In the genomic region with DNA sequence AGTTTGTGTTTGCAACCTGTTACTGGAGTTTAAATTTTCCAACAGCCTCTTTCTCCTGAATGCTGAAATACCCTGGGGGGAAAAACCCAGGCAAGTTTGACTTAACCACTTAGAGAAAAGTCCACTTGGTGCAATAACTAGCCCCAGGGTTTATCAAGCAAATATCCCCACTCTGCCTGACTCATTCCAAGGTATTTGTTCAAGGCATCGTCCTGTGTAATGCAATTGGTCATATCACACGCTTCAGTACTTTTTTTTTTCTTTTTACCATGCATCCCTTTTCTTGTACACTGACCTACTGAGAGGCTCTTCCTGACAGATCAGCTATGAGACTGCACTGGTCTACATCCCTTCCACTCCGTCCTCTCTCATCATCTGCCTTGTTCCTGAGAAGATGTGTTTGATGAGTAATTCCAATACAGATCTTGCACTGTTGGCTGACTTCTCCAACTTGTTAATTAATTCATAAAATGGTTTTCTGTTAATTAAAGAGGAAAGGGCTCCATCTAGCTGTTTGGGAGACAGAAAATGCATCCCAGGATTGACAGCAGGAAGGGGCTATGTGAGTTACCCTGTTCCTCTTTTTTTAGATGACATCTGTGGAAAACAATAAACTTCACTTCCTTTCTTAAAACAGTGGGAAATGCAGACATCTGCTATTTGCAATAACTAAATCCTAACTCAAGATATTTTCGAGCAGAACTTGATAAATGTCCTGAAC, we compare ENCODE assay signal across 13 cellular contexts.
DNase-seq lines count a peak whose midpoint lies in the region; ATAC-seq and TF ChIP-seq lines count a peak whose summit lies in the region.
"Had no signal": no experiment of that assay in that cellular context is flagged by ENCODE, and none has a peak within 500 bp of the region (broad histone marks: within the 10 kb centered on the region; RNA-seq: fewer than 3 reads in every experiment).

No MANE protein-coding gene starts in this region.

- H3K9me3 ChIP-seq in left ventricle myocardium inferior (replicated peaks) (no peaks in the 10 kb centered on the region), RWPE2 (ENCODE audit: severe bottlenecking) (no peaks in the 10 kb centered on the region)

- H3K4me3 ChIP-seq in left ventricle myocardium inferior, result no peak overlapping the region
- no peak overlapping the region for H3K4me3 ChIP-seq in RWPE2 (ENCODE audit: severe bottlenecking)
- H3K4me3 ChIP-seq in fibroblast of the aortic adventitia (ENCODE audit: low read depth, low read length), result no peak overlapping the region
- H3K4me3 ChIP-seq: smooth muscle cell had no signal

- H3K36me3 Mint-ChIP-seq in type B pancreatic cell, result no peaks in the 10 kb centered on the region

- peaks cover 12% of the 10 kb centered on the region for H3K9me3 Mint-ChIP-seq in type B pancreatic cell

- H3K27me3 ChIP-seq in left ventricle myocardium inferior (ENCODE audit: low read depth) (no peaks in the 10 kb centered on the region), RWPE2 (ENCODE audit: insufficient read depth, poor library complexity, severe bottlenecking) (no peaks in the 10 kb centered on the region)

- TF ChIP-seq CTCF in left ventricle myocardium inferior (IDR thresholded peaks at IDR 0.05; ENCODE audit: borderline replicate concordance) (no peak), RWPE2 (IDR thresholded peaks at IDR 0.05; ENCODE audit: poor library complexity, severe bottlenecking) (peak; percentile 32), fibroblast of the aortic adventitia (IDR thresholded peaks at IDR 0.05; ENCODE audit: insufficient read depth, low read length) (no peak), type B pancreatic cell (conservative IDR thresholded peaks at IDR 0.05) (no peak), GM13977 (IDR thresholded peaks at IDR 0.05; ENCODE audit: extremely low read depth, insufficient read depth, missing control alignments) (no peak)

- ATAC-seq in Right ventricle myocardium superior (ENCODE audit: poor library complexity) (peak; percentile 59), RWPE2 (ENCODE audit: low read depth) (peak; percentile 95), HG02973 (IDR thresholded peaks at IDR 0.05; ENCODE audit: unreplicated experiment) (no peak)
- ATAC-seq: activated CD4-positive, CD25-positive, alpha-beta regulatory T cell treated with anti-CD3 and anti-CD28 coated beads, Interleukin-2, amount 50 U/mL, for 24 hours had no signal

- in situ Hi-C loops in GM13977 (cut with MboI; ENCODE audit: low pct_unique_long_range_greater_than_20kb, low sequenced_read_pairs, unreplicated experiment), result no loop called here

- peak overlapping the region; percentile 37 for H3K27ac Mint-ChIP-seq in type B pancreatic cell

- H3K4me3 Mint-ChIP-seq in type B pancreatic cell, result peak overlapping the region; percentile 42

- peaks cover 32% of the 10 kb centered on the region for H3K27me3 Mint-ChIP-seq in type B pancreatic cell

- intact Hi-C loops in Right ventricle myocardium superior (cut with DNase I) (no loop called here), left ventricle myocardium inferior (cut with micrococcal nuclease) (no loop called here)

- no peaks in the 10 kb centered on the region for H3K36me3 ChIP-seq in left ventricle myocardium inferior
- no peaks in the 10 kb centered on the region for H3K36me3 ChIP-seq in RWPE2 (ENCODE audit: low read depth)

- no peak for DNase-seq in Right ventricle myocardium superior
- DNase-seq in left ventricle myocardium inferior, result no peak
- DNase-seq in RWPE2 (ENCODE audit: low spot score), result no peak
- peak; percentile 85 for DNase-seq in fibroblast of the aortic adventitia (ENCODE audit: low read depth)
- DNase-seq in type B pancreatic cell (ENCODE audit: extremely low spot score, unreplicated experiment), result no peak
- no peak for DNase-seq in stimulated activated CD4-positive, alpha-beta T cell treated with anti-CD3 and anti-CD28 coated beads, Interleukin-4, amount 100 ng/mL, for 24 hours
- no peak for DNase-seq in GM13977 (ENCODE audit: low spot score)
- DNase-seq: amygdala, NCI-H187 treated with DMSO at 0.1 percent for 48 hours, substantia nigra had no signal

- H3K4me1 ChIP-seq in left ventricle myocardium inferior (no peaks in the 10 kb centered on the region), RWPE2 (ENCODE audit: insufficient read depth, poor library complexity, severe bottlenecking) (peaks cover 33% of the 10 kb centered on the region)

- H3K4me1 Mint-ChIP-seq in type B pancreatic cell (ENCODE audit: unreplicated experiment), result peaks cover 26% of the 10 kb centered on the region

- H3K27ac ChIP-seq in left ventricle myocardium inferior (replicated peaks) (no peak overlapping the region), RWPE2 (ENCODE audit: poor library complexity, severe bottlenecking) (peak overlapping the region; percentile 43)
